Comparison of ENCODE assay signal across 9 cellular contexts in the genomic region with DNA sequence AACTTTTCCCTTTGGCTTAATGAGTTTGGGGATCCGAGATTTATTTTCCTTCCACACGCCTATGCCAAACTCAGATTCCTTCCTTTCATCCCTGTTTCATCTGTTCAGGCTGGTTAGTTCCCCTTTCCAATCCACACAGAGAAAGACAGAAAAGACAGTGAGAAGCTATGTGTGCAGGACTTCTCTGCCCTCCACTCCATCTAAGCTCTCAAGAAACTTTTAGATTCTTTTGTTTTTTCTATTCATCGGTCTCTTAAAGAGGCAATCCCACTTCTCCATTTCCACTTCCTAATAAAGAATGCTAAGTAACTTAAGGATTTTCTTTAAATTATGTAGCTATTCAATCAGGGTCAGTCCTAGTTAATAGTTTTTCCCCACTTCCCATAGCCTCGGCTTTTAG. TPM values are rescaled to one million over a fixed set of nuclear protein-coding genes. Genes with fewer than 3 reads are reported as not detected.
DNase-seq lines count a peak whose midpoint lies in the region; ATAC-seq and TF ChIP-seq lines count a peak whose summit lies in the region.
"Had no signal": no experiment of that assay in that cellular context is flagged by ENCODE, and none has a peak within 500 bp of the region (broad histone marks: within the 10 kb centered on the region; RNA-seq: fewer than 3 reads in every experiment).

No MANE protein-coding gene starts in this region.

- no peaks in the 10 kb centered on the region for H3K27me3 ChIP-seq in HAP-1 (ENCODE audit: low read depth)
- H3K27me3 ChIP-seq in skeletal muscle tissue (ENCODE audit: control insufficient read depth in 3 of 3, insufficient read depth in 3 of 3, low read length in 3 of 3) = no peaks in the 10 kb centered on the region

- no peak for TF ChIP-seq CTCF in glutamatergic neuron (IDR thresholded peaks at IDR 0.05; ENCODE audit: partially characterized antibody, unreplicated experiment)

- H3K27ac Mint-ChIP-seq in T-helper 17 cell (peak overlapping the region; percentile 97), glutamatergic neuron (ENCODE audit: unreplicated experiment) (no peak overlapping the region)

- no peak for DNase-seq in HAP-1 (ENCODE audit: low spot score in 2 of 2)
- DNase-seq in T-helper 17 cell = no peak
- DNase-seq in glutamatergic neuron = no peak
- no peak for DNase-seq in central memory CD4-positive, alpha-beta T cell
- DNase-seq: NCI-H1048 had no signal

- H3K4me1 ChIP-seq in HAP-1 = peaks cover 23% of the 10 kb centered on the region
- H3K4me1 ChIP-seq in skeletal muscle tissue (ENCODE audit: control insufficient read depth in 3 of 3, insufficient read depth in 3 of 3, low read length in 3 of 3) = peaks cover 17 to 42% (median 25%) of the 10 kb centered on the region in 3 donors

- peak overlapping the region; percentile 56 for H3K4me3 ChIP-seq in HAP-1
- H3K4me3 ChIP-seq in skeletal muscle tissue (ENCODE audit: low read length in 3 of 3) = peak overlapping the region; percentile 90 to 95 (median 93)

- no peaks in the 10 kb centered on the region for H3K9me3 ChIP-seq in HAP-1
- no peaks in the 10 kb centered on the region for H3K9me3 ChIP-seq in T-helper 17 cell (ENCODE audit: control insufficient read depth, low read length, poor library complexity, severe bottlenecking)
- H3K9me3 ChIP-seq in skeletal muscle tissue (ENCODE audit: control insufficient read depth in 3 of 3, low read length in 3 of 3) = no peaks in the 10 kb centered on the region

- H3K36me3 ChIP-seq in HAP-1 (replicated peaks) (peaks cover 10% of the 10 kb centered on the region), skeletal muscle tissue (ENCODE audit: control insufficient read depth in 3 of 3, insufficient read depth in 3 of 3, low read length in 3 of 3) (peaks cover 0 to 9% (median 6%) of the 10 kb centered on the region in 3 donors)

- H3K27ac ChIP-seq in skeletal muscle tissue (ENCODE audit: low read depth, low read length) = peak overlapping the region; percentile 95

- no peak for ATAC-seq in T-helper 17 cell
- no peak for ATAC-seq in HG02571 (IDR thresholded peaks at IDR 0.05; ENCODE audit: unreplicated experiment)
- no peak for ATAC-seq in GM19023 (IDR thresholded peaks at IDR 0.05; ENCODE audit: unreplicated experiment)
- no peak for ATAC-seq in HG02970 (IDR thresholded peaks at IDR 0.05; ENCODE audit: low FRiP score, unreplicated experiment)

- H3K9ac ChIP-seq in skeletal muscle tissue (ENCODE audit: low read depth in 1 of 3, low read length in 3 of 3) = peak overlapping the region; percentile 84 to 89 (median 88)

- H3K27me3 Mint-ChIP-seq in T-helper 17 cell (no peaks in the 10 kb centered on the region), glutamatergic neuron (ENCODE audit: unreplicated experiment) (peaks cover 7% of the 10 kb centered on the region)

- H3K9me3 Mint-ChIP-seq in glutamatergic neuron (ENCODE audit: unreplicated experiment) = peaks cover 7% of the 10 kb centered on the region

- H3K36me3 Mint-ChIP-seq in T-helper 17 cell (ENCODE audit: low read depth) = peaks cover 2% of the 10 kb centered on the region
- H3K36me3 Mint-ChIP-seq in glutamatergic neuron (ENCODE audit: unreplicated experiment) = no peaks in the 10 kb centered on the region

- in situ Hi-C loops in HAP-1 (cut with MboI; ENCODE audit: low sequenced_read_pairs) = no loop called here

- peak overlapping the region; percentile 98 for H3K4me3 Mint-ChIP-seq in T-helper 17 cell
- H3K4me3 Mint-ChIP-seq in glutamatergic neuron (ENCODE audit: unreplicated experiment) = peak overlapping the region; percentile 98

- H3K4me1 Mint-ChIP-seq in T-helper 17 cell = peaks cover 42% of the 10 kb centered on the region
- H3K4me1 Mint-ChIP-seq in glutamatergic neuron (ENCODE audit: low read depth, unreplicated experiment) = peaks cover 6% of the 10 kb centered on the region

RNA-seq across cellular contexts. Expression of gene ITGA1, which starts 11.2 kb away (rescaled TPM):
- total RNA-seq in T-helper 17 cell (1 to 10 TPM; 4.0 to 4.3 TPM), glutamatergic neuron (ENCODE audit: unreplicated experiment) (0.96 TPM), skeletal muscle tissue (22.4 TPM)

RNA-seq across cellular contexts. Expression of gene PELO, which starts 11.2 kb away (rescaled TPM):
- total RNA-seq in T-helper 17 cell (1 to 10 TPM; 6.0 to 8.1 TPM), glutamatergic neuron (ENCODE audit: unreplicated experiment) (7.5 TPM), skeletal muscle tissue (18.8 TPM)
